24 cellular contexts compared by ENCODE assay signal in the genomic region with DNA sequence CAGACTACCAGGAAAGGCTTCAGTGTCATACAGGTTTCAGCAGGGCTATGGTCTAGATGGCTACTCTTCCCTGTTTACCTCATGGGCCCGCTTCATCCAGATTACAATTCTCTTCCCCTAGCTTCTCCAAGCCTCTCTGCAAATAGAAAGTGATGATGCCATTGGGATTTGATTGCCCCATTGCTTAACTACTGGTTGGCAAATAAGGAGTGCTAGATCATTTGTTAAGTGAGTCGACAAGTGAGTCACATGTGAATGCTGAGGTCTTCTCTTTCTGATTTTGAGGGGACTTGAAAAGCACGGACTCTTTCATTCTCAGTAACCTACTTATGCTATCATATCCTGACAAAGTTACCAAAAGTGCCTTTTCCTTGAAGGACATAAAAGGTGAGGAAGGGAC.
"Had no signal": no experiment of that assay in that cellular context is flagged by ENCODE, and none has a peak within 500 bp of the region (broad histone marks: within the 10 kb centered on the region; RNA-seq: fewer than 3 reads in every experiment).

No MANE protein-coding gene starts in this region.

- H3K9me3 ChIP-seq: esophagus muscularis mucosa, left ventricle myocardium inferior, right atrium auricular region, vagina had no signal

- DNase-seq: activated B cell treated with CpG ODN at 0.5 μM for 24 hours; activated CD4-positive, alpha-beta T cell treated with anti-CD3 and anti-CD28 coated beads, Interleukin-2, amount 10 ng/mL, durations not matched to agents 24 days and 14 days; activated CD8-positive, alpha-beta T cell treated with anti-CD3 and anti-CD28 coated beads, Interleukin-2, amount 10 ng/mL, durations not matched to agents 7 days and 5 days; activated naive CD4-positive, alpha-beta T cell treated with anti-CD3 and anti-CD28 coated beads for 36 hours; activated naive CD8-positive, alpha-beta T cell treated with anti-CD3 and anti-CD28 coated beads, Interleukin-2, amount 50 U/mL, for 24 hours; activated T-cell treated with anti-CD3 and anti-CD28 coated beads, Interleukin-2, amount 50 U/mL, for 24 hours; aorta; brain microvascular endothelial cell; cerebellar nuclear complex; cortex of kidney; islet precursor cell; left ventricle myocardium inferior; occipital lobe; posterior cingulate gyrus; stimulated activated CD4-positive, alpha-beta T cell treated with anti-CD3 and anti-CD28 coated beads, Interleukin-15, amount 100 ng/mL, for 24 hours; stimulated activated CD4-positive, alpha-beta T cell treated with anti-CD3 and anti-CD28 coated beads, Interleukin-2, amount 100 ng/mL, for 48 hours; stimulated activated naive CD8-positive, alpha-beta T cell treated with anti-CD3 and anti-CD28 coated beads, Interleukin-15, amount 100 ng/mL, for 72 hours; T-cell; trophoblast cell had no signal

- H3K4me3 ChIP-seq: esophagus muscularis mucosa, hepatocyte, left ventricle myocardium inferior, right atrium auricular region, skin epidermis, vagina had no signal

- H3K36me3 ChIP-seq: brain microvascular endothelial cell, esophagus muscularis mucosa, left ventricle myocardium inferior, right atrium auricular region, vagina had no signal

- H3K4me1 ChIP-seq: esophagus muscularis mucosa, right atrium auricular region, vagina had no signal

- H3K27me3 ChIP-seq: brain microvascular endothelial cell, esophagus muscularis mucosa, hepatocyte, right atrium auricular region, vagina had no signal

- H3K27ac ChIP-seq: brain microvascular endothelial cell, esophagus muscularis mucosa, hepatocyte, left ventricle myocardium inferior, right atrium auricular region, skin epidermis, vagina had no signal
